Comparison of ENCODE assay signal across 31 cellular contexts in the genomic region with DNA sequence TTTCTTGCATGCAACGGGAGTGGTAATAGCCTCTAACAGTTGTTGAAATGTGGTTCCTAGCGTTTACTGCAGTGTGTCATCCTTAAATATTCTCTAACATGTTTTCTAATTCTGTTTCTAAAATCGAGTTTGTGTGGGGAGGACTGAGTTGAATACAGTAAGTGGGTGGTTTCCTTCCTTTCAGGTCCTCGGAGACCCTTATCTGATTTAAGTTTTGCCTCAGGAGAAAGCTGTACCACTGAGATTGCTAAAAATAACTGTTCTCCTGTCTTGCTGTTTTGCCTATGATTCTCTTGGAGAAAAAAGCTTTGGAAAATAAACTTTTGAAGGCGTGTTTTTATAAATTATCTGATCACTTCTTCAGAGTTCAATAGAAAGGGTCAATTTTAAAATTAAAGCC. TPM values are rescaled to one million over a fixed set of nuclear protein-coding genes. Genes with fewer than 3 reads are reported as not detected.
DNase-seq lines count a peak whose midpoint lies in the region; ATAC-seq, FAIRE-seq and TF ChIP-seq lines count a peak whose summit lies in the region.
"Had no signal": no experiment of that assay in that cellular context is flagged by ENCODE, and none has a peak within 500 bp of the region (broad histone marks: within the 10 kb centered on the region; RNA-seq: fewer than 3 reads in every experiment).

No MANE protein-coding gene starts in this region.

- no peaks in the 10 kb centered on the region for H3K27me3 ChIP-seq in SK-N-SH (ENCODE audit: insufficient read depth)
- H3K27me3 ChIP-seq in Loucy (ENCODE audit: insufficient read depth, low read length, poor library complexity, severe bottlenecking): no peaks in the 10 kb centered on the region
- H3K27me3 ChIP-seq in K562 (ENCODE audit: control insufficient read depth in 2 of 2, insufficient read depth in 2 of 2, low read length in 2 of 2): no peaks in the 10 kb centered on the region
- H3K27me3 ChIP-seq in upper lobe of left lung: no peaks in the 10 kb centered on the region
- H3K27me3 ChIP-seq: MG63, neutrophil, SJSA1, thyroid gland, vagina had no signal

- H3K27ac ChIP-seq in SK-N-SH (ENCODE audit: low read depth in 2 of 2, low read length in 1 of 2): no peak overlapping the region
- H3K27ac ChIP-seq in K562 (ENCODE audit: extremely low read depth, low read depth, low read length): 0 out of 3 replicates have a peak overlapping the region, but pooled peaks have one; percentile 17
- H3K27ac ChIP-seq in mesodermal cell (ENCODE audit: low read depth, low read length, severe bottlenecking): peak overlapping the region; percentile 4
- no peak overlapping the region for H3K27ac ChIP-seq in upper lobe of left lung
- H3K27ac ChIP-seq: GM23248, neutrophil, SJSA1, thyroid gland, vagina had no signal

- 37% methylated on average over 5 of the region's 5 CpGs for WGBS in SK-N-SH (ENCODE audit: low lambda C conversion rate)
- WGBS in K562 (ENCODE audit: insufficient coverage, low coverage, missing lambda C conversion rate): 0% methylated on average over 5 of the region's 5 CpGs
- 0 to 16% methylated on average over 1 to 2 of the region's 5 CpGs for WGBS in mesodermal cell (ENCODE audit: insufficient coverage in 2 of 2), 2 experiments
- 13 to 18% methylated on average over 5 of the region's 5 CpGs for WGBS in upper lobe of left lung, 2 donors

- intact Hi-C loops in K562 (cut with micrococcal nuclease): no loop called here

- H3K9me2 ChIP-seq in SK-N-SH: no peaks in the 10 kb centered on the region
- no peaks in the 10 kb centered on the region for H3K9me2 ChIP-seq in Loucy (replicated peaks; ENCODE audit: low read depth, low read length)

- TF ChIP-seq CTCF in SK-N-SH (IDR thresholded peaks at IDR 0.05) (no peak), Loucy (conservative IDR thresholded peaks at IDR 0.05; ENCODE audit: low read length) (no peak), K562 (IDR thresholded peaks at IDR 0.05 in 2 of 3, conservative IDR thresholded peaks at IDR 0.05 in 1 of 3; ENCODE audit: insufficient read depth in 2 of 3, low read depth in 1 of 3, low read length in 3 of 3) (no peak), upper lobe of left lung (IDR thresholded peaks at IDR 0.05) (no peak)

- no peak for TF ChIP-seq POLR2A in K562 (conservative IDR thresholded peaks at IDR 0.05)
- TF ChIP-seq POLR2A in upper lobe of left lung (IDR thresholded peaks at IDR 0.05): no peak

- H2AFZ ChIP-seq in SK-N-SH (ENCODE audit: low read depth) (peak overlapping the region; percentile 16; the same call in 1 of the 2 replicates), Loucy (ENCODE audit: low read length) (no peak overlapping the region), K562 (ENCODE audit: low read depth, low read length) (peak overlapping the region; percentile 28; the same call in 1 of the 2 replicates)
- H2AFZ ChIP-seq: GM23248 had no signal

- H3K4me3 ChIP-seq in SK-N-SH (ENCODE audit: low read depth in 2 of 2, low read length in 1 of 2) (no peak overlapping the region), Loucy (ENCODE audit: low read length, poor library complexity, severe bottlenecking) (no peak overlapping the region), K562 (no peak overlapping the region), mesodermal cell (ENCODE audit: extremely low read depth, insufficient read depth, low read length, poor library complexity, severe bottlenecking) (no peak overlapping the region), upper lobe of left lung (no peak overlapping the region)
- H3K4me3 ChIP-seq: GM23248, MG63, SJSA1, thyroid gland, vagina had no signal

- no peak overlapping the region for H3K4me2 ChIP-seq in SK-N-SH
- H3K4me2 ChIP-seq in Loucy (ENCODE audit: low read depth, low read length, poor library complexity, severe bottlenecking): peak overlapping the region; percentile 5
- peak overlapping the region; percentile 22 for H3K4me2 ChIP-seq in K562 (ENCODE audit: insufficient read depth, low read length)

- H3K79me2 ChIP-seq in SK-N-SH (ENCODE audit: insufficient read depth): no peaks in the 10 kb centered on the region
- H3K79me2 ChIP-seq in Loucy (ENCODE audit: insufficient read depth, low read length): no peaks in the 10 kb centered on the region
- no peaks in the 10 kb centered on the region for H3K79me2 ChIP-seq in K562 (ENCODE audit: control insufficient read depth, insufficient read depth, low read length)

- ATAC-seq in SK-N-SH treated with all-trans-retinoic acid at 6 μM for 48 hours: no peak
- ATAC-seq in K562: peak; percentile 83
- no peak for ATAC-seq in upper lobe of left lung (ENCODE audit: low FRiP score in 2 of 2)
- ATAC-seq: sciatic nerve had no signal

- BruUV-seq in K562 (replicated peaks; lab: Mats Ljungman, UMichigan): no TSS peak

- no peaks in the 10 kb centered on the region for H3K36me3 ChIP-seq in SK-N-SH (replicated peaks in 1 of 2; ENCODE audit: control insufficient read depth in 1 of 2, insufficient read depth in 2 of 2, low read length in 1 of 2)
- H3K36me3 ChIP-seq in Loucy (ENCODE audit: insufficient read depth, low read length): no peaks in the 10 kb centered on the region
- no peaks in the 10 kb centered on the region for H3K36me3 ChIP-seq in K562 (ENCODE audit: control insufficient read depth, insufficient read depth, low read length)
- no peaks in the 10 kb centered on the region for H3K36me3 ChIP-seq in mesodermal cell (ENCODE audit: control insufficient read depth, insufficient read depth, low read length)
- H3K36me3 ChIP-seq in upper lobe of left lung: no peaks in the 10 kb centered on the region
- H3K36me3 ChIP-seq: MG63, neutrophil, SJSA1, thyroid gland, vagina had no signal

- H3K9me3 ChIP-seq in SK-N-SH: no peaks in the 10 kb centered on the region
- H3K9me3 ChIP-seq in Loucy (ENCODE audit: insufficient read depth, low read depth, low read length): no peaks in the 10 kb centered on the region
- no peaks in the 10 kb centered on the region for H3K9me3 ChIP-seq in K562 (replicated peaks; ENCODE audit: control insufficient read depth, insufficient read depth, low read depth, low read length)
- H3K9me3 ChIP-seq in mesodermal cell (ENCODE audit: control insufficient read depth, low read length): no peaks in the 10 kb centered on the region
- no peaks in the 10 kb centered on the region for H3K9me3 ChIP-seq in upper lobe of left lung
- H3K9me3 ChIP-seq: MG63, neutrophil, SJSA1, thyroid gland, vagina had no signal

- H3K4me1 ChIP-seq in SK-N-SH (ENCODE audit: control insufficient read depth in 1 of 2, insufficient read depth in 2 of 2, low read depth in 1 of 2, low read length in 1 of 2) (peaks cover 5 to 16% of the 10 kb centered on the region in 2 experiments; a peak in 2 of 4 replicates), Loucy (ENCODE audit: insufficient read depth, low read length, poor library complexity, severe bottlenecking) (no peaks in the 10 kb centered on the region), K562 (replicated peaks in 1 of 2; ENCODE audit: control insufficient read depth in 2 of 2, insufficient read depth in 2 of 2, low read length in 2 of 2) (peaks cover 3 to 17% of the 10 kb centered on the region in 2 experiments; a peak in 2 of 5 replicates), mesodermal cell (ENCODE audit: control insufficient read depth, insufficient read depth, low read length, poor library complexity, severe bottlenecking) (peaks cover 9% of the 10 kb centered on the region), upper lobe of left lung (no peaks in the 10 kb centered on the region)
- H3K4me1 ChIP-seq: SJSA1, thyroid gland, vagina had no signal

- TF ChIP-seq RAD21 in SK-N-SH (IDR thresholded peaks at IDR 0.05; ENCODE audit: low read length) (no peak), K562 (CRISPR knock-in tag; conservative IDR thresholded peaks at IDR 0.05 in 1 of 2, IDR thresholded peaks at IDR 0.05 in 1 of 2) (no peak)

- in situ Hi-C loops in K562 (cut with MboI): no loop called here

- TF ChIP-seq EP300 in SK-N-SH (IDR thresholded peaks at IDR 0.05; ENCODE audit: borderline replicate concordance in 1 of 2, low read depth in 1 of 2, low read length in 1 of 2): no peak
- TF ChIP-seq EP300 in K562 (IDR thresholded peaks at IDR 0.05; ENCODE audit: low read length): peak; percentile 81; the same call in 1 of the 2 replicates
- no peak for TF ChIP-seq EP300 in upper lobe of left lung (IDR thresholded peaks at IDR 0.05)

- no peaks in the 10 kb centered on the region for H3K9me1 ChIP-seq in K562 (ENCODE audit: control insufficient read depth, insufficient read depth, low read length)

- H3K9ac ChIP-seq in SK-N-SH (no peak overlapping the region), Loucy (ENCODE audit: low read depth, low read length, poor library complexity, severe bottlenecking) (no peak overlapping the region), K562 (ENCODE audit: insufficient read depth in 1 of 2, low read depth in 2 of 2, low read length in 2 of 2) (no peak overlapping the region)
- H3K9ac ChIP-seq: GM23248 had no signal

- peak; percentile 75 for FAIRE-seq in K562 (lab: Jason Lieb, UNC)
- FAIRE-seq: frontal cortex, GM18507 had no signal

- H4K20me1 ChIP-seq in SK-N-SH (ENCODE audit: insufficient read depth) (no peaks in the 10 kb centered on the region), Loucy (ENCODE audit: insufficient read depth, low read length, poor library complexity, severe bottlenecking) (no peaks in the 10 kb centered on the region), K562 (replicated peaks; ENCODE audit: control insufficient read depth, insufficient read depth, low read length) (no peaks in the 10 kb centered on the region)

- CTCF ChIA-PET in SK-N-SH (lab: Yijun Ruan, JAX): interaction anchor here (2.9 kb wide), 1 partner anchor 37 kb away, joined by 17 read pairs; no protein-coding TSS in a partner anchor
- CTCF ChIA-PET in K562 (lab: Yijun Ruan, JAX; ENCODE audit: low intra/inter-chr PET ratio): no interaction called here

- DNase-seq in SK-N-SH: no peak
- DNase-seq in K562 (ENCODE audit: extremely low read depth in 1 of 4, low spot score in 3 of 4): peak in 2 of 4 experiments; percentile 62 to 65
- no peak for DNase-seq in SIG-M5 treated with dmso at 0.1 percent for 504 hours (lab: John Stamatoyannopoulos, UW; ENCODE audit: unreplicated experiment)
- DNase-seq in upper lobe of left lung: no peak
- no peak for DNase-seq in middle frontal gyrus (ENCODE audit: extremely low spot score, low spot score)
- DNase-seq: activated CD4-positive, alpha-beta memory T cell treated with anti-CD3 and anti-CD28 coated beads for 36 hours; activated CD4-positive, CD25-positive, alpha-beta regulatory T cell treated with anti-CD3 and anti-CD28 coated beads, Interleukin-2, amount 50 U/mL, for 72 hours; activated naive CD4-positive, alpha-beta T cell treated with anti-CD3 and anti-CD28 coated beads for 36 hours; CD4-positive, alpha-beta T cell; dermis blood vessel endothelial cell; EL; GM23248; hypothalamus; MG63; NCI-H1105 treated with DMSO at 0.1 percent for 48 hours; NCI-H1930; stimulated activated CD4-positive, alpha-beta T cell treated with anti-CD3 and anti-CD28 coated beads, Interleukin-12 subunit alpha, Interleukin-12 subunit beta, amount 100 ng/mL, for 4 hours; stimulated activated CD4-positive, alpha-beta T cell treated with anti-CD3 and anti-CD28 coated beads, Interleukin-2, amount 100 ng/mL, for 48 hours; thyroid gland had no signal

- POLR2A ChIA-PET in SK-N-SH (lab: Yijun Ruan, JAX): no interaction called here
- POLR2A ChIA-PET in K562 (lab: Yijun Ruan, JAX): interaction anchor here (1.6 kb wide), 1 partner anchor 12 kb away, joined by 5 read pairs; no protein-coding TSS in a partner anchor

- H3F3A ChIP-seq in SK-N-SH (replicated peaks; ENCODE audit: insufficient read depth): no peaks in the 10 kb centered on the region
- H3F3A ChIP-seq in Loucy (ENCODE audit: low read depth): no peaks in the 10 kb centered on the region

RNA-seq across cellular contexts. Expression of a gene that starts 59.4 kb away (rescaled TPM):
- polyA plus RNA-seq in SK-N-SH (2012; rRNA removed) (1.1 and 1.6 TPM in 2 replicates), K562 (2011; rRNA removed) (0.07 TPM in 1 of 2 replicates, not detected in the other), K562 (2014; fragmentation: Illumina TruSeq; extraction: Trizol) (not detected in 2 replicates), K562 (2014; fragmentation: Nextera tagmentation; extraction: Ambion mirVana) (not detected), K562 (2014; rRNA removed) (0.04 and 0.11 TPM in 2 replicates)
- 0.73 and 0.83 TPM in 2 replicates for polyA plus RNA-seq in SK-N-SH (2012; cell fraction: cytosol; rRNA removed)
- 2.5 TPM in 2 replicates for polyA plus RNA-seq in SK-N-SH (2012; cell fraction: nucleus; rRNA removed)
- 0.28 and 0.37 TPM in 2 replicates for total RNA-seq in K562 (2011; cell fraction: chromatin; rRNA removed; ENCODE audit: low replicate concordance)
- total RNA-seq in K562 (2011; cell fraction: nucleolus; rRNA removed): 0.26 and 0.33 TPM in 2 replicates
- total RNA-seq in K562 (2011; cell fraction: nucleoplasm; rRNA removed): not detected in 2 replicates
- total RNA-seq in K562 (2014; rRNA removed) (not detected in 2 replicates), K562 (2014; rRNA removed; fragmentation: Illumina TruSeq; extraction: Trizol) (not detected in 2 replicates), K562 (2015; rRNA removed; fragmentation: Illumina TruSeq; extraction: Trizol) (0.19 and 0.33 TPM in 2 replicates), K562 (2021) (not detected in 2 replicates), upper lobe of left lung (under 1 TPM in 2 of 6 donors, not detected in 4; 0.22 to 0.40 TPM)
- polyA plus RNA-seq in K562 (2011; cell fraction: cytosol; rRNA removed): 0.25 TPM in 1 of 2 replicates, not detected in the other
- 0.74 TPM in 1 of 2 replicates, not detected in the other for polyA plus RNA-seq in K562 (2011; cell fraction: nucleus; rRNA removed)
- 0.30 and 0.39 TPM in 2 replicates for polyA plus RNA-seq in K562 (2012)
- polyA minus RNA-seq in K562 (2011; rRNA and poly(A)+ RNA removed): not detected in 2 replicates
- polyA minus RNA-seq in K562 (2011; cell fraction: cytosol; rRNA and poly(A)+ RNA removed): 0.38 TPM in 1 of 2 replicates, not detected in the other
- 0.13 TPM in 1 of 2 replicates, not detected in the other for polyA minus RNA-seq in K562 (2011; cell fraction: nucleus; rRNA and poly(A)+ RNA removed)
- 0.48 TPM for polyA plus RNA-seq in mesodermal cell (2013, experiment 1 of 2)
- 0.46 TPM for polyA plus RNA-seq in mesodermal cell (2013, experiment 2 of 2)
- total RNA-seq: A172; activated CD4-positive, alpha-beta memory T cell treated with anti-CD3 and anti-CD28 coated beads for 36 hours; activated naive CD4-positive, alpha-beta T cell treated with anti-CD3 and anti-CD28 coated beads for 36 hours; CD4-positive, alpha-beta T cell; dermis blood vessel endothelial cell; GM23248; HT1080; SJSA1; T-helper 1 cell treated with Interleukin-12 subunit alpha and Interleukin-12 subunit beta and Interleukin-4 antibody, amounts not matched to agents 30 ng/mL and 1 ng/mL, for 36 hours had no signal
- polyA plus RNA-seq: GM23248 had no signal

Comparison
In these comparisons a context has a peak if more than half of its experiments do, and no peak if none do; other contexts are left out.
1. H3K27ac ChIP-seq: peak in K562 (single experiment) and mesodermal cell (single experiment); none in SK-N-SH (0 of 2) and upper lobe of left lung (0 of 4).